Comparison of ENCODE assay signal across 23 cellular contexts in genomic region chr9:78575791-78576190, GRCh38.
"Had no signal": no experiment of that assay in that cellular context is flagged by ENCODE, and none has a peak within 500 bp of the region (broad histone marks: within the 10 kb centered on the region; RNA-seq: fewer than 3 reads in every experiment).

No MANE protein-coding gene starts in this region.

- FAIRE-seq: colon, endothelial cell of umbilical vein, kidney, pancreas had no signal

- H3K4me3 ChIP-seq: hepatocyte, left ventricle myocardium inferior, lower lobe of right lung, pancreas, prostate gland, right lobe of liver, testis, tibial nerve, upper lobe of right lung, vagina had no signal

- ATAC-seq: left cardiac atrium; lower lobe of right lung; naive thymus-derived CD4-positive, alpha-beta T cell; pancreas; right lobe of liver; stimulated activated memory B cell treated with anti-CD40 and anti-IgM and Interleukin-4, amounts not matched to agents 10 μg/mL and 1 μg/mL and 100 μg/mL, for 72 hours; stimulated activated naive CD8-positive, alpha-beta T cell treated with anti-CD3 and anti-CD28 coated beads, Interleukin-15, amount 100 ng/mL, for 72 hours; upper lobe of right lung had no signal

- H3K79me2 ChIP-seq: hepatocyte had no signal

- H3K36me3 ChIP-seq: left ventricle myocardium inferior, lower lobe of right lung, pancreas, prostate gland, right lobe of liver, tibial nerve, upper lobe of right lung, vagina had no signal

- DNase-seq: erythroblast; foreskin keratinocyte; kidney; left cardiac atrium; left ventricle myocardium inferior; lower lobe of right lung; naive thymus-derived CD4-positive, alpha-beta T cell; nucleus accumbens; pancreas; right lobe of liver; stimulated activated CD4-positive, alpha-beta T cell treated with anti-CD3 and anti-CD28 coated beads, Interleukin-4, amount 100 ng/mL, for 24 hours; stimulated activated naive CD8-positive, alpha-beta T cell treated with anti-CD3 and anti-CD28 coated beads, Interleukin-15, amount 100 ng/mL, for 72 hours; testis; upper lobe of right lung had no signal

- H3K27ac ChIP-seq: foreskin keratinocyte, hepatocyte, left ventricle myocardium inferior, lower lobe of right lung, pancreas, prostate gland, right lobe of liver, testis, tibial nerve, upper lobe of right lung, vagina had no signal

- H3K4me2 ChIP-seq: hepatocyte had no signal

- H3K4me1 ChIP-seq: left ventricle myocardium inferior, lower lobe of right lung, pancreas, prostate gland, right lobe of liver, testis, tibial nerve, upper lobe of right lung had no signal

- H3K9me3 Mint-ChIP-seq: dendritic cell treated with granulocyte-macrophage colony-stimulating factor and Interleukin-4, amounts not matched to agents 40 ng/mL and 50 ng/mL, for 4 days; memory B cell; stimulated activated memory B cell treated with anti-CD40 and anti-IgM and Interleukin-4, amounts not matched to agents 10 μg/mL and 1 μg/mL and 100 μg/mL, for 72 hours; stimulated activated naive CD8-positive, alpha-beta T cell treated with anti-CD3 and anti-CD28 coated beads, Interleukin-15, amount 100 ng/mL, for 72 hours had no signal

- H3K27ac Mint-ChIP-seq: dendritic cell treated with granulocyte-macrophage colony-stimulating factor and Interleukin-4, amounts not matched to agents 40 ng/mL and 50 ng/mL, for 4 days; memory B cell; naive thymus-derived CD4-positive, alpha-beta T cell; stimulated activated memory B cell treated with anti-CD40 and anti-IgM and Interleukin-4, amounts not matched to agents 10 μg/mL and 1 μg/mL and 100 μg/mL, for 72 hours; stimulated activated naive CD8-positive, alpha-beta T cell treated with anti-CD3 and anti-CD28 coated beads, Interleukin-15, amount 100 ng/mL, for 72 hours had no signal

- H3K27me3 ChIP-seq: foreskin keratinocyte, hepatocyte, pancreas, right lobe of liver, testis, upper lobe of right lung, vagina had no signal

- H3K36me3 Mint-ChIP-seq: memory B cell; naive thymus-derived CD4-positive, alpha-beta T cell; stimulated activated memory B cell treated with anti-CD40 and anti-IgM and Interleukin-4, amounts not matched to agents 10 μg/mL and 1 μg/mL and 100 μg/mL, for 72 hours had no signal
